In genomic region chr1:48823161-48823560, GRCh38 we compare ENCODE assay signal across 2 cellular contexts.
TF ChIP-seq lines count a peak whose summit lies in the region.

No MANE protein-coding gene starts in this region.

TF ChIP-seq in liver, 16 proteins besides CTCF, POLR2A, EP300 and RAD21:
- TF ChIP-seq MAX (IDR thresholded peaks at IDR 0.05) (no peak), YY1 (IDR thresholded peaks at IDR 0.05) (no peak), FOXA1 (IDR thresholded peaks at IDR 0.05) (no peak), ATF3 (IDR thresholded peaks at IDR 0.05) (no peak), EGR1 (IDR thresholded peaks at IDR 0.05; ENCODE audit: low read depth in 2 of 2) (no peak), GABPA (IDR thresholded peaks at IDR 0.05 in 1 of 2, conservative IDR thresholded peaks at IDR 0.05 in 1 of 2) (no peak), HNF4A (conservative IDR thresholded peaks at IDR 0.05) (peak; percentile 18 to 44), SP1 (IDR thresholded peaks at IDR 0.05) (no peak), HNF4G (IDR thresholded peaks at IDR 0.05) (no peak), NR2F2 (IDR thresholded peaks at IDR 0.05) (peak; percentile 76), FOXA2 (IDR thresholded peaks at IDR 0.05) (no peak), RXRA (IDR thresholded peaks at IDR 0.05) (peak; percentile 47 to 62)
- TF ChIP-seq, protein P1, sequence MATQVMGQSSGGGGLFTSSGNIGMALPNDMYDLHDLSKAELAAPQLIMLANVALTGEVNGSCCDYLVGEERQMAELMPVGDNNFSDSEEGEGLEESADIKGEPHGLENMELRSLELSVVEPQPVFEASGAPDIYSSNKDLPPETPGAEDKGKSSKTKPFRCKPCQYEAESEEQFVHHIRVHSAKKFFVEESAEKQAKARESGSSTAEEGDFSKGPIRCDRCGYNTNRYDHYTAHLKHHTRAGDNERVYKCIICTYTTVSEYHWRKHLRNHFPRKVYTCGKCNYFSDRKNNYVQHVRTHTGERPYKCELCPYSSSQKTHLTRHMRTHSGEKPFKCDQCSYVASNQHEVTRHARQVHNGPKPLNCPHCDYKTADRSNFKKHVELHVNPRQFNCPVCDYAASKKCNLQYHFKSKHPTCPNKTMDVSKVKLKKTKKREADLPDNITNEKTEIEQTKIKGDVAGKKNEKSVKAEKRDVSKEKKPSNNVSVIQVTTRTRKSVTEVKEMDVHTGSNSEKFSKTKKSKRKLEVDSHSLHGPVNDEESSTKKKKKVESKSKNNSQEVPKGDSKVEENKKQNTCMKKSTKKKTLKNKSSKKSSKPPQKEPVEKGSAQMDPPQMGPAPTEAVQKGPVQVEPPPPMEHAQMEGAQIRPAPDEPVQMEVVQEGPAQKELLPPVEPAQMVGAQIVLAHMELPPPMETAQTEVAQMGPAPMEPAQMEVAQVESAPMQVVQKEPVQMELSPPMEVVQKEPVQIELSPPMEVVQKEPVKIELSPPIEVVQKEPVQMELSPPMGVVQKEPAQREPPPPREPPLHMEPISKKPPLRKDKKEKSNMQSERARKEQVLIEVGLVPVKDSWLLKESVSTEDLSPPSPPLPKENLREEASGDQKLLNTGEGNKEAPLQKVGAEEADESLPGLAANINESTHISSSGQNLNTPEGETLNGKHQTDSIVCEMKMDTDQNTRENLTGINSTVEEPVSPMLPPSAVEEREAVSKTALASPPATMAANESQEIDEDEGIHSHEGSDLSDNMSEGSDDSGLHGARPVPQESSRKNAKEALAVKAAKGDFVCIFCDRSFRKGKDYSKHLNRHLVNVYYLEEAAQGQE (IDR thresholded peaks at IDR 0.05) = peak; percentile 15
- TF ChIP-seq, protein P2, sequence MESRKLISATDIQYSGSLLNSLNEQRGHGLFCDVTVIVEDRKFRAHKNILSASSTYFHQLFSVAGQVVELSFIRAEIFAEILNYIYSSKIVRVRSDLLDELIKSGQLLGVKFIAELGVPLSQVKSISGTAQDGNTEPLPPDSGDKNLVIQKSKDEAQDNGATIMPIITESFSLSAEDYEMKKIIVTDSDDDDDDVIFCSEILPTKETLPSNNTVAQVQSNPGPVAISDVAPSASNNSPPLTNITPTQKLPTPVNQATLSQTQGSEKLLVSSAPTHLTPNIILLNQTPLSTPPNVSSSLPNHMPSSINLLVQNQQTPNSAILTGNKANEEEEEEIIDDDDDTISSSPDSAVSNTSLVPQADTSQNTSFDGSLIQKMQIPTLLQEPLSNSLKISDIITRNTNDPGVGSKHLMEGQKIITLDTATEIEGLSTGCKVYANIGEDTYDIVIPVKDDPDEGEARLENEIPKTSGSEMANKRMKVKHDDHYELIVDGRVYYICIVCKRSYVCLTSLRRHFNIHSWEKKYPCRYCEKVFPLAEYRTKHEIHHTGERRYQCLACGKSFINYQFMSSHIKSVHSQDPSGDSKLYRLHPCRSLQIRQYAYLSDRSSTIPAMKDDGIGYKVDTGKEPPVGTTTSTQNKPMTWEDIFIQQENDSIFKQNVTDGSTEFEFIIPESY (IDR thresholded peaks at IDR 0.05) = no peak

TF ChIP-seq in HepG2, 621 proteins besides CTCF, POLR2A, EP300 and RAD21:
- TF ChIP-seq ZBTB38 (CRISPR knock-in tag; IDR thresholded peaks at IDR 0.05) = no peak
- no peak for TF ChIP-seq XRCC5 (optimal IDR thresholded peaks at IDR 0.05; ENCODE audit: low read length)
